ENCODE assay signal across 1 cellular context in genomic region chr2:62181836-62182235, GRCh38.
TF ChIP-seq lines count a peak whose summit lies in the region.

No MANE protein-coding gene starts in this region.

TF ChIP-seq in HepG2, 621 proteins besides CTCF, POLR2A, EP300 and RAD21:
- TF ChIP-seq NR0B2 (CRISPR knock-in tag; IDR thresholded peaks at IDR 0.05) (no peak), ZBTB39 (CRISPR knock-in tag; IDR thresholded peaks at IDR 0.05) (no peak), RNF219 (CRISPR knock-in tag; IDR thresholded peaks at IDR 0.05) (no peak), CBFB (CRISPR knock-in tag; IDR thresholded peaks at IDR 0.05) (no peak), PREB (CRISPR knock-in tag; IDR thresholded peaks at IDR 0.05) (no peak), NFIB (CRISPR knock-in tag; IDR thresholded peaks at IDR 0.05; ENCODE audit: borderline replicate concordance) (no peak), ZNF329 (CRISPR knock-in tag; IDR thresholded peaks at IDR 0.05; ENCODE audit: low read depth) (no peak), ETS1 (CRISPR knock-in tag; IDR thresholded peaks at IDR 0.05) (no peak), ZNF598 (CRISPR knock-in tag; IDR thresholded peaks at IDR 0.05; ENCODE audit: borderline replicate concordance) (no peak), ZNF777 (CRISPR knock-in tag; IDR thresholded peaks at IDR 0.05) (no peak)
